Comparison of ENCODE assay signal across 16 cellular contexts in genomic region chr3:154243353-154243752, GRCh38.
A peak's percentile ranks its signal among the peaks of the same experiment; 100 is the strongest.
DNase-seq lines count a peak whose midpoint lies in the region; ATAC-seq and TF ChIP-seq lines count a peak whose summit lies in the region.
"Had no signal": no experiment of that assay in that cellular context is flagged by ENCODE, and none has a peak within 500 bp of the region (broad histone marks: within the 10 kb centered on the region; RNA-seq: fewer than 3 reads in every experiment).

No MANE protein-coding gene starts in this region.

- H3K9me3 ChIP-seq in endodermal cell (ENCODE audit: control insufficient read depth, low read length) (no peaks in the 10 kb centered on the region), left lung (no peaks in the 10 kb centered on the region), tibial nerve (no peaks in the 10 kb centered on the region)

- H3K4me1 ChIP-seq in endodermal cell (ENCODE audit: control insufficient read depth, insufficient read depth, low read length) = peaks cover under 1% of the 10 kb centered on the region
- peaks cover 0 to 3% of the 10 kb centered on the region in 2 donors for H3K4me1 ChIP-seq in left lung
- peaks cover 0 to 73% (median 16%) of the 10 kb centered on the region in 4 donors for H3K4me1 ChIP-seq in tibial nerve

- H3K27ac Mint-ChIP-seq in endodermal cell = peak overlapping the region; percentile 44

- peaks cover 5% of the 10 kb centered on the region for H3K36me3 ChIP-seq in endodermal cell (ENCODE audit: control insufficient read depth, insufficient read depth, low read length)
- H3K36me3 ChIP-seq in left lung = no peaks in the 10 kb centered on the region
- peaks cover 0 to 14% (median 0%) of the 10 kb centered on the region in 3 donors for H3K36me3 ChIP-seq in tibial nerve

- intact Hi-C loops in left lung (cut with DNase I) = no loop called here

- H3K4me3 ChIP-seq in endodermal cell (ENCODE audit: low read length) (no peak overlapping the region), left lung (no peak overlapping the region), tibial nerve (no peak overlapping the region)
- H3K4me3 ChIP-seq: GM12878 had no signal

- DNase-seq in LHCN-M2 (ENCODE audit: low read depth) (peak; percentile 70), endodermal cell (no peak), left lung (no peak), tibial nerve (ENCODE audit: low spot score in 2 of 2) (no peak)
- DNase-seq in stimulated activated CD4-positive, alpha-beta T cell treated with anti-CD3 and anti-CD28 coated beads, Interleukin-12 subunit alpha, Interleukin-12 subunit beta, amount 100 ng/mL, for 4 hours = no peak
- no peak for DNase-seq in stimulated activated CD4-positive, alpha-beta T cell treated with anti-CD3 and anti-CD28 coated beads, Interleukin-15, amount 100 ng/mL, for 24 hours
- DNase-seq: activated T-cell treated with anti-CD3 and anti-CD28 coated beads, Interleukin-2, amount 50 U/mL, for 4 hours; Calu3; caudate nucleus; glutamatergic neuron; NCI-H524; retina; SHP77 treated with DMSO at 0.1 percent for 48 hours; WERI-Rb-1 had no signal

- peak; percentile 23 to 87 for TF ChIP-seq EP300 in tibial nerve (IDR thresholded peaks at IDR 0.05)

- H3K27me3 ChIP-seq in endodermal cell (ENCODE audit: control insufficient read depth, insufficient read depth, low read length, poor library complexity, severe bottlenecking) (no peaks in the 10 kb centered on the region), left lung (no peaks in the 10 kb centered on the region), tibial nerve (no peaks in the 10 kb centered on the region)

- no peak for TF ChIP-seq POLR2A in tibial nerve (IDR thresholded peaks at IDR 0.05)

- no peak overlapping the region for H3K9ac ChIP-seq in endodermal cell (ENCODE audit: extremely low read depth, low read length, poor library complexity, severe bottlenecking)

- no peaks in the 10 kb centered on the region for H3K9me3 Mint-ChIP-seq in endodermal cell
- H3K9me3 Mint-ChIP-seq: activated T-cell treated with anti-CD3 and anti-CD28 coated beads, Interleukin-2, amount 50 U/mL, for 4 hours had no signal

- H3K27ac ChIP-seq in endodermal cell (ENCODE audit: low read depth, low read length) (no peak overlapping the region), left lung (peak overlapping the region; percentile 55 to 66), tibial nerve (peak overlapping the region; percentile 63 to 92 (median 77))
- H3K27ac ChIP-seq: WERI-Rb-1 had no signal

- ATAC-seq in left lung (peak; percentile 59), GM21447 (IDR thresholded peaks at IDR 0.05; ENCODE audit: unreplicated experiment) (no peak)
- ATAC-seq: activated T-cell treated with anti-CD3 and anti-CD28 coated beads, Interleukin-2, amount 50 U/mL, for 4 hours; GM12878 had no signal

- no peaks in the 10 kb centered on the region for H3K27me3 Mint-ChIP-seq in endodermal cell (ENCODE audit: insufficient read depth)

- H3K36me3 Mint-ChIP-seq in endodermal cell (ENCODE audit: low read depth) = peaks cover 16% of the 10 kb centered on the region

- WGBS in endodermal cell (ENCODE audit: insufficient coverage in 1 of 2, insufficient read length in 1 of 2), 2 experiments = 91 to 94% methylated on average over 2 of the region's 2 CpGs
- WGBS in tibial nerve, 2 donors = 22 to 32% methylated on average over 2 of the region's 2 CpGs

- H3K4me3 Mint-ChIP-seq in endodermal cell = no peak overlapping the region
- H3K4me3 Mint-ChIP-seq: activated T-cell treated with anti-CD3 and anti-CD28 coated beads, Interleukin-2, amount 50 U/mL, for 4 hours had no signal

- peaks cover 31% of the 10 kb centered on the region for H3K4me1 Mint-ChIP-seq in endodermal cell

- TF ChIP-seq CTCF in endodermal cell (conservative IDR thresholded peaks at IDR 0.05) (no peak), left lung (IDR thresholded peaks at IDR 0.05) (no peak), tibial nerve (IDR thresholded peaks at IDR 0.05) (no peak)
